In the genomic region with DNA sequence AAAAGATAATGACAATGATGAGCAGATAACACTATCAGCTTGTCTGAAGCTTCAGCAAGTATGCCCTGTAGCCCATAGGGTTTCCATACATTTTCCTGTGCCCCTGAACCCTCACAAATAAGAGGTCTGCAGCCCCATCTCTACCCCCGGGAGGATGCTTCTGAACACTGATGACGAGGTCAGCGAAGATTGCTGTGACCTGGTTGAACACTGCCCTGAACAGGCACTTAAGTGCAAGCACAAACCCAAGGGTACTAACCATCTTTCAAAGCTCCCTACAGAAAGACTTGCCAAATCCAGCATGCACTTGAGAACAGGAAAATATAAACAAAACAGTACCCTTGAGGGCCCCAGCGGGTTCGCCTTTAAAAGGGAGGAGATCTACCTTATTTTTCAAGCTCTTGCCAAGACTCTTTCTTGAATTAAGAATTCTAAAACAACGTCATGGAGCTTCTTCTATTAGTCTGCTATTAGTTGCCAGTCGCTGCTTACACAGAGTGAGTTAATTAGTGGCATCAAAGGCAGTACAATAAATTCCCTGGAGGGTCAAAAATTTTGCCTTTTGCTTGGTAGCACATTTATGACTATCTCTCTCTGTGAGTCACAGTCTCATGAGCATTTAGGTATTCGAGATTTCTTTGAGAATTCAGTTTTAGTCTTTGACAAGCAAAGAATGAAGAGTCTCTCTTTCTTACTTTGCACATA, we compare ENCODE assay signal across 18 cellular contexts.
DNase-seq lines count a peak whose midpoint lies in the region; FAIRE-seq and TF ChIP-seq lines count a peak whose summit lies in the region.
"Had no signal": no experiment of that assay in that cellular context is flagged by ENCODE, and none has a peak within 500 bp of the region (broad histone marks: within the 10 kb centered on the region; RNA-seq: fewer than 3 reads in every experiment).

No MANE protein-coding gene starts in this region.

- peaks cover 3% of the 10 kb centered on the region for H3K27me3 Mint-ChIP-seq in brain
- no peaks in the 10 kb centered on the region for H3K27me3 Mint-ChIP-seq in T-helper 2 cell treated with Interferon-gamma antibody and Interleukin-4, amounts not matched to agents 5 μg/mL and 100 μg/mL, for 36 hours (ENCODE audit: low read depth)
- H3K27me3 Mint-ChIP-seq: activated naive CD8-positive, alpha-beta T cell had no signal

- no peak overlapping the region; the same call in 1 of the 2 replicates for H3K4me3 ChIP-seq in GM23248
- H3K4me3 ChIP-seq in keratinocyte (ENCODE audit: control insufficient read depth in 2 of 3, extremely low read depth in 1 of 3, insufficient read depth in 2 of 3, low read depth in 1 of 3, low read length in 3 of 3): no peak overlapping the region
- H3K4me3 ChIP-seq in suprapubic skin: no peak overlapping the region
- H3K4me3 ChIP-seq in H7 (ENCODE audit: insufficient read depth, low read depth, low read length): no peak overlapping the region
- H3K4me3 ChIP-seq: SJSA1 had no signal

- peak; percentile 83 for FAIRE-seq in keratinocyte (lab: Jason Lieb, UNC)
- FAIRE-seq: frontal cortex had no signal

- DNase-seq in GM23248 (peak; percentile 77), keratinocyte (ENCODE audit: low read depth, low spot score) (no peak), suprapubic skin (ENCODE audit: low spot score in 2 of 2) (no peak), RKO (ENCODE audit: low spot score) (no peak), H7 (no peak)
- DNase-seq in T-helper 2 cell treated with Interferon-gamma antibody and Interleukin-4, amounts not matched to agents 5 μg/mL and 100 μg/mL, for 36 hours (ENCODE audit: low spot score): no peak
- DNase-seq: activated CD4-positive, alpha-beta T cell treated with anti-CD3 and anti-CD28 coated beads, Interleukin-2, amount 50 U/mL, for 1 hour; activated T-cell treated with anti-CD3 and anti-CD28 coated beads, Interleukin-2, amount 50 U/mL, for 1 hour; central memory CD4-positive, alpha-beta T cell; effector memory CD4-positive, alpha-beta T cell; H9; natural killer cell; NCI-H1436; right cardiac atrium had no signal

- no peaks in the 10 kb centered on the region for H3K36me3 ChIP-seq in GM23248 (ENCODE audit: low read depth)
- H3K36me3 ChIP-seq in keratinocyte (ENCODE audit: control insufficient read depth in 2 of 2, extremely low read depth in 1 of 2, insufficient read depth in 2 of 2, low read length in 2 of 2): no peaks in the 10 kb centered on the region
- no peaks in the 10 kb centered on the region for H3K36me3 ChIP-seq in suprapubic skin
- no peaks in the 10 kb centered on the region for H3K36me3 ChIP-seq in H7 (replicated peaks; ENCODE audit: control insufficient read depth, insufficient read depth, low read length)
- H3K36me3 ChIP-seq: SJSA1 had no signal

- dilution Hi-C loops in keratinocyte (cut with MboI; ENCODE audit: extremely low pct_ligation_motif_present, low sequenced_read_pairs): no loop called here

- H3K27me3 ChIP-seq in GM23248 (replicated peaks; ENCODE audit: insufficient read depth): no peaks in the 10 kb centered on the region
- H3K27me3 ChIP-seq in keratinocyte (ENCODE audit: control insufficient read depth, extremely low read depth, insufficient read depth, low read length): no peaks in the 10 kb centered on the region
- no peaks in the 10 kb centered on the region for H3K27me3 ChIP-seq in suprapubic skin
- H3K27me3 ChIP-seq in H7 (ENCODE audit: control insufficient read depth, insufficient read depth, low read length): no peaks in the 10 kb centered on the region
- H3K27me3 ChIP-seq: SJSA1 had no signal

- in situ Hi-C loops in GM23248 (cut with MboI): no loop called here

- H3K9me3 ChIP-seq in GM23248 (ENCODE audit: low read depth): no peaks in the 10 kb centered on the region
- H3K9me3 ChIP-seq in keratinocyte (ENCODE audit: control insufficient read depth, low read depth, low read length): no peaks in the 10 kb centered on the region
- no peaks in the 10 kb centered on the region for H3K9me3 ChIP-seq in suprapubic skin
- H3K9me3 ChIP-seq: SJSA1 had no signal

- H3K27ac ChIP-seq in GM23248: peak overlapping the region; percentile 50
- no peak overlapping the region for H3K27ac ChIP-seq in keratinocyte (ENCODE audit: control insufficient read depth, insufficient read depth, low read length)
- peak overlapping the region; percentile 59 for H3K27ac ChIP-seq in suprapubic skin
- H3K27ac ChIP-seq: SJSA1 had no signal

- H3K9ac ChIP-seq in GM23248 (no peak overlapping the region), keratinocyte (ENCODE audit: control insufficient read depth, extremely low read depth, insufficient read depth, low read length) (no peak overlapping the region)

- no peaks in the 10 kb centered on the region for H3K9me3 Mint-ChIP-seq in brain
- H3K9me3 Mint-ChIP-seq in T-helper 2 cell treated with Interferon-gamma antibody and Interleukin-4, amounts not matched to agents 5 μg/mL and 100 μg/mL, for 36 hours: no peaks in the 10 kb centered on the region
- H3K9me3 Mint-ChIP-seq: H9, natural killer cell had no signal

- H3K4me1 Mint-ChIP-seq in brain: peaks cover 29% of the 10 kb centered on the region
- H3K4me1 Mint-ChIP-seq in T-helper 2 cell treated with Interferon-gamma antibody and Interleukin-4, amounts not matched to agents 5 μg/mL and 100 μg/mL, for 36 hours (ENCODE audit: low read depth): no peaks in the 10 kb centered on the region
- H3K4me1 Mint-ChIP-seq: natural killer cell had no signal

- no peaks in the 10 kb centered on the region for H3K36me3 Mint-ChIP-seq in brain
- no peaks in the 10 kb centered on the region for H3K36me3 Mint-ChIP-seq in T-helper 2 cell treated with Interferon-gamma antibody and Interleukin-4, amounts not matched to agents 5 μg/mL and 100 μg/mL, for 36 hours (ENCODE audit: low read depth)
- H3K36me3 Mint-ChIP-seq: activated naive CD8-positive, alpha-beta T cell; natural killer cell had no signal

- peaks cover 2% of the 10 kb centered on the region for H3K9me1 ChIP-seq in keratinocyte (ENCODE audit: control insufficient read depth, extremely low read depth, insufficient read depth, low read length)

- H4K20me1 ChIP-seq in GM23248 (ENCODE audit: insufficient read depth) (no peaks in the 10 kb centered on the region), keratinocyte (ENCODE audit: control insufficient read depth, extremely low read depth, insufficient read depth, low read length) (no peaks in the 10 kb centered on the region)

- H2AFZ ChIP-seq in GM23248 (no peak overlapping the region), keratinocyte (ENCODE audit: control insufficient read depth, low read length) (no peak overlapping the region)

- TF ChIP-seq EP300 in suprapubic skin (IDR thresholded peaks at IDR 0.05): no peak

- TF ChIP-seq CTCF in brain (conservative IDR thresholded peaks at IDR 0.05): no peak
- TF ChIP-seq CTCF in keratinocyte (optimal IDR thresholded peaks at IDR 0.05 in 1 of 3, IDR thresholded peaks at IDR 0.05 in 1 of 3, conservative IDR thresholded peaks at IDR 0.05 in 1 of 3; ENCODE audit: extremely low read depth in 1 of 3, insufficient read depth in 2 of 3, low read length in 3 of 3): no peak
- TF ChIP-seq CTCF in suprapubic skin (IDR thresholded peaks at IDR 0.05): no peak

- WGBS in GM23248 (ENCODE audit: low coverage in 1 of 2, low lambda C conversion rate in 2 of 2, missing lambda C conversion rate in 2 of 2), 2 experiments: 36 to 39% methylated on average over 8 of the region's 8 CpGs
- WGBS in suprapubic skin: 41% methylated on average over 8 of the region's 8 CpGs

- H3K4me2 ChIP-seq in GM23248 (ENCODE audit: unreplicated experiment) (peak overlapping the region; percentile 67), keratinocyte (ENCODE audit: control insufficient read depth, extremely low read depth, insufficient read depth, low read depth, low read length) (peak overlapping the region; percentile 18)

- H3K27ac Mint-ChIP-seq in brain: peak overlapping the region in 2 of 5 experiments; percentile 72 to 80
- no peak overlapping the region for H3K27ac Mint-ChIP-seq in T-helper 2 cell treated with Interferon-gamma antibody and Interleukin-4, amounts not matched to agents 5 μg/mL and 100 μg/mL, for 36 hours
- H3K27ac Mint-ChIP-seq: activated naive CD8-positive, alpha-beta T cell; natural killer cell had no signal

- H3K79me2 ChIP-seq in GM23248 (ENCODE audit: insufficient read depth) (peaks cover 43% of the 10 kb centered on the region), keratinocyte (ENCODE audit: control insufficient read depth, insufficient read depth, low read length) (no peaks in the 10 kb centered on the region)

- H3K4me1 ChIP-seq in GM23248 (ENCODE audit: insufficient read depth) (peaks cover 21% of the 10 kb centered on the region), keratinocyte (ENCODE audit: control insufficient read depth, extremely low read depth, insufficient read depth, low read length) (peaks cover 18% of the 10 kb centered on the region), suprapubic skin (peaks cover 46% of the 10 kb centered on the region)
- H3K4me1 ChIP-seq: SJSA1 had no signal

- peak overlapping the region in 4 of 5 experiments; percentile 38 to 74 (median 48) for H3K4me3 Mint-ChIP-seq in brain
- H3K4me3 Mint-ChIP-seq in T-helper 2 cell treated with Interferon-gamma antibody and Interleukin-4, amounts not matched to agents 5 μg/mL and 100 μg/mL, for 36 hours: no peak overlapping the region
- H3K4me3 Mint-ChIP-seq: activated naive CD8-positive, alpha-beta T cell; H9; natural killer cell had no signal

- no peaks in the 10 kb centered on the region for H3K9me2 ChIP-seq in GM23248 (ENCODE audit: insufficient read depth)

- TF ChIP-seq POLR2A in suprapubic skin (IDR thresholded peaks at IDR 0.05): no peak

- peaks cover 15% of the 10 kb centered on the region; the same call in 1 of the 2 replicates for H3F3A ChIP-seq in GM23248 (ENCODE audit: insufficient read depth)
